ENCODE assay signal across 8 cellular contexts in the genomic region with DNA sequence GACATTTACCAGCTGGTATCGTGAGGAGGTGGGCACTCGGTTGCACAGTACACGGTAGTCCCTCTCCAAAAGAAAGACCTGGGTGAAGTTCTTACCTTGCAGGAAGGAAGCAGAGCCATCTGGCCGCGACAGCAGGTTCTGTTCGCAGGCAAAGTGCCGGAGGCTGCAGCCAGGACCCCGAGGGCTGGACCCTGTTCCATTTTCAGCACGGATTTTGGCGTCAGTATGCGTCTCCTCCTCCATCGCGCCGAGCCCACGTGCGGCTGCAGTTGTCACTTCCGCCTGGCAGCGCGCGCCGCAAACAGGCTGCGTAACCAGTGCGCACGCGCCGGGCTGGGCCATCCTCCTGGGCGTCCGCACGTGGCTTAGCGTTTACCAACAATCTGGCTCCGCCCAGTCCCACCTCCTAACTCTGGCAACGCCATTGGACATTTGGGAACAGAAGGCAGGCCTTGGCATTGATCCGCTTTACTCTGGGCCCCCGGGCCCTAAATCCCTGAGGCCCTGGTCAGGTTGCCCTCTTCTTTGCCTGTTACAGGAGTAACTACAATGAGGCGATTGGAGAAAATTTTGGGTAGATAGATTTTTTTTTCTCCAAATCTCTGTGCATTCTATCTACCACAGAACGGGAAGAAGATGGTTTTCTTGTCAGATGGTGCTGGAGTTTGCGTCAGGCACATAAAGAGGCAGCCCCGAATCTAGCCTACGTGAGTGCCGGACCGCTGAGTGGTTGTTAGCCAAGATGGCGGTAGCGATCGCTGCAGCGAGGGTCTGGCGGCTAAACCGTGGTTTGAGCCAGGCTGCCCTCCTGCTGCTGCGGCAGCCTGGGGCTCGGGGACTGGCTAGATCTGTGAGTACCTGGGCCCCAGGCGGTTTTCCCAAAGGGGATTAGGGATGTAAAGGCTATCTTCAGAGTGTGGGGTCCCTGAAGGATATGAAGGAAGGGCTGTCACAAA. TPM values are rescaled to one million over a fixed set of nuclear protein-coding genes. Genes with fewer than 3 reads are reported as not detected.
DNase-seq lines count a peak whose midpoint lies in the region; ATAC-seq and TF ChIP-seq lines count a peak whose summit lies in the region.

TSS of gene BCKDHA (plus strand) at position 733 of the 956 bp plus-strand sequence. CDS start at position 743, 10 bp downstream.
TSS of gene EXOSC5 (minus strand) at position 274 of the 956 bp plus-strand sequence. CDS start at position 243, 31 bp downstream.

- peaks cover 6% of the 10 kb centered on the region for H3K4me1 ChIP-seq in colonic mucosa

- no peaks in the 10 kb centered on the region for H3K9me3 ChIP-seq in colonic mucosa

- H3K27me3 ChIP-seq in BJ (ENCODE audit: control insufficient read depth, insufficient read depth, low read length) (no peaks in the 10 kb centered on the region), colonic mucosa (no peaks in the 10 kb centered on the region)

- H3K9me3 Mint-ChIP-seq in activated CD4-positive, alpha-beta T cell treated with anti-CD3 and anti-CD28 coated beads, Interleukin-2, amount 10 ng/mL, durations not matched to agents 24 days and 14 days: no peaks in the 10 kb centered on the region

- peak within 1 kb of the TSS; percentile 100 for H3K27ac Mint-ChIP-seq in activated CD4-positive, alpha-beta T cell treated with anti-CD3 and anti-CD28 coated beads, Interleukin-2, amount 10 ng/mL, durations not matched to agents 24 days and 14 days

- peaks cover 17% of the 10 kb centered on the region for H3K36me3 Mint-ChIP-seq in activated CD4-positive, alpha-beta T cell treated with anti-CD3 and anti-CD28 coated beads, Interleukin-2, amount 10 ng/mL, durations not matched to agents 24 days and 14 days (ENCODE audit: low read depth)

- POLR2A ChIA-PET in BJ (lab: Charles Lee): no interaction called here

- peak within 1 kb of the TSS; percentile 74 for H3K27ac ChIP-seq in colonic mucosa

- H3K4me3 ChIP-seq in BJ (ENCODE audit: low read depth, low read length): peak within 1 kb of the TSS; percentile 88
- H3K4me3 ChIP-seq in colonic mucosa: peak within 1 kb of the TSS; percentile 83

- H3K36me3 ChIP-seq in BJ (ENCODE audit: control insufficient read depth, insufficient read depth, low read length) (peaks cover 1% of the 10 kb centered on the region; the same call in 1 of the 2 replicates), colonic mucosa (no peaks in the 10 kb centered on the region)

- intact Hi-C loops in activated CD4-positive, alpha-beta T cell treated with anti-CD3 and anti-CD28 coated beads, Interleukin-2, amount 10 ng/mL, durations not matched to agents 24 days and 14 days (cut with micrococcal nuclease): loop anchor here (1.0 to 5.0 kb wide), 5 partner anchors 33 to 785 kb away; partner anchors contain the start of genes B9D2, DMAC2 and HNRNPUL1
- intact Hi-C loops in colonic mucosa (cut with DNase I): loop anchor here (5.0 kb wide), 1 partner anchor 35 kb away; no protein-coding TSS in a partner anchor

- H3K4me1 Mint-ChIP-seq in activated CD4-positive, alpha-beta T cell treated with anti-CD3 and anti-CD28 coated beads, Interleukin-2, amount 10 ng/mL, durations not matched to agents 24 days and 14 days: peaks cover 39% of the 10 kb centered on the region

- peak within 1 kb of the TSS; percentile 71 to 98 for H3K9ac ChIP-seq in colonic mucosa (ENCODE audit: low read depth in 2 of 2, low read length in 2 of 2)

- peak within 1 kb of the TSS; percentile 99 for H3K4me3 Mint-ChIP-seq in activated CD4-positive, alpha-beta T cell treated with anti-CD3 and anti-CD28 coated beads, Interleukin-2, amount 10 ng/mL, durations not matched to agents 24 days and 14 days

- DNase-seq in BJ (ENCODE audit: low read depth) (peak; percentile 98), NCI-H526 treated with DMSO at 0.1 percent for 48 hours (lab: John Stamatoyannopoulos, UW) (peak; percentile 99), colonic mucosa (peak; percentile 99), kidney tubule cell (ENCODE audit: low spot score) (peak; percentile 100)
- DNase-seq in activated CD4-positive, alpha-beta T cell treated with anti-CD3 and anti-CD28 coated beads, Interleukin-2, amount 10 ng/mL, durations not matched to agents 24 days and 14 days: peak; percentile 100
- peak; percentile 95 to 99 (median 96) for DNase-seq in stimulated activated CD4-positive, alpha-beta T cell treated with anti-CD3 and anti-CD28 coated beads, Interleukin-1b, Interleukin-23, amount 100 ng/mL, for 24 hours (ENCODE audit: low read depth in 4 of 4, low spot score in 1 of 4)

- H3K27me3 Mint-ChIP-seq in activated CD4-positive, alpha-beta T cell treated with anti-CD3 and anti-CD28 coated beads, Interleukin-2, amount 10 ng/mL, durations not matched to agents 24 days and 14 days: no peaks in the 10 kb centered on the region

- CTCF ChIA-PET in BJ (lab: Yijun Ruan, JAX): no interaction called here

- ATAC-seq in GM19324 (IDR thresholded peaks at IDR 0.05; ENCODE audit: low FRiP score, unreplicated experiment): peak; percentile 93
- ATAC-seq in HG03469 (IDR thresholded peaks at IDR 0.05; ENCODE audit: unreplicated experiment): peak; percentile 77

- TF ChIP-seq CTCF in BJ (IDR thresholded peaks at IDR 0.05; ENCODE audit: insufficient read depth, low read depth, low read length) (no peak), colonic mucosa (IDR thresholded peaks at IDR 0.05) (no peak)

RNA-seq across cellular contexts. Expression of gene BCKDHA, which starts in this region (rescaled TPM):
- 15.1 and 24.2 TPM in 2 replicates for polyA plus RNA-seq in BJ (2011; rRNA removed)
- 9.4 and 10.4 TPM in 2 replicates for polyA minus RNA-seq in BJ (2011; rRNA and poly(A)+ RNA removed)
- total RNA-seq in activated CD4-positive, alpha-beta T cell treated with anti-CD3 and anti-CD28 coated beads, Interleukin-2, amount 10 ng/mL, durations not matched to agents 24 days and 14 days: 11.4 and 20.1 TPM in 2 replicates
- total RNA-seq in colonic mucosa: 10 to 100 TPM; 18.8 to 31.7 TPM

RNA-seq across cellular contexts. Expression of gene EXOSC5, which starts in this region (rescaled TPM):
- 16.5 and 24.7 TPM in 2 replicates for polyA plus RNA-seq in BJ (2011; rRNA removed)
- 4.5 and 5.9 TPM in 2 replicates for polyA minus RNA-seq in BJ (2011; rRNA and poly(A)+ RNA removed)
- 65.8 and 69.2 TPM in 2 replicates for total RNA-seq in activated CD4-positive, alpha-beta T cell treated with anti-CD3 and anti-CD28 coated beads, Interleukin-2, amount 10 ng/mL, durations not matched to agents 24 days and 14 days
- total RNA-seq in colonic mucosa: 10 to 100 TPM; 11.5 to 33.5 TPM

Comparison
In these comparisons a context has a peak if more than half of its experiments do, and no peak if none do; other contexts are left out.
1. Peak in every context shown above with its lines: DNase-seq, ATAC-seq, H3K4me3 ChIP-seq and H3K27ac ChIP-seq.